ENCODE assay signal across 5 cellular contexts in genomic region chr4:55684276-55684675, GRCh38. TPM values are rescaled to one million over a fixed set of nuclear protein-coding genes. Genes with fewer than 3 reads are reported as not detected.
"Had no signal": no experiment of that assay in that cellular context is flagged by ENCODE, and none has a peak within 500 bp of the region (broad histone marks: within the 10 kb centered on the region; RNA-seq: fewer than 3 reads in every experiment).

No MANE protein-coding gene starts in this region.

- FAIRE-seq: HTR-8/SVneo had no signal

- H3K27ac ChIP-seq: HL-60 had no signal

- DNase-seq: IMR-90, KBM-7, KG1 had no signal

RNA-seq across cellular contexts. Expression of gene NMU, which starts 48.2 kb away (rescaled TPM):
- total RNA-seq: IMR-90 had no signal
- polyA plus RNA-seq: IMR-90 had no signal
